8 cellular contexts compared by ENCODE assay signal in the genomic region with DNA sequence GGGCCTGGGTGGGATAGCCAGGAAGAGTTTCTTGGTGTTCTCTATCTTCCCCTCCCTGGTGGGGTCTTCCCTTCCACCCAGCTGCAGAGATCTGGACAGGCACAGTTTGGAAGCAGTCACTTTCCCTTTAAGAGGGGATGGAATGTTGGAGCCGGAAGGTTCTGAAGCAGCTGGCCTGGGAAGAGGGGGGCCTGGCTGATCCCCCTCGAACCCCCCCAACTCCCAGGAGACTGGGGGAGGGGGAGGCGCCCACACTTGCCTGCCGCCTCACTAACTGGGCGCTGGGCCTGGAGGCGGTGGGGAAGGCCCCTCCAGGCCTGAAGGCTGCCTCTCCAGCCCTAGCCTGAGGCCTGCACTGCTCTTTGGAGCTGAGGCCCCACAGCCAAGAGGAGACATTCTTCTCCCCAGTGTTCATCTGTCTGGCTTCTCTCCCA. TPM values are rescaled to one million over a fixed set of nuclear protein-coding genes. Genes with fewer than 3 reads are reported as not detected.
DNase-seq lines count a peak whose midpoint lies in the region; ATAC-seq and TF ChIP-seq lines count a peak whose summit lies in the region.

No MANE protein-coding gene starts in this region.

- no peaks in the 10 kb centered on the region for H3K4me1 ChIP-seq in urinary bladder (ENCODE audit: insufficient read depth)

- peak overlapping the region; percentile 99 for H3K27ac Mint-ChIP-seq in mesothelial cell of epicardium

- H3K4me3 Mint-ChIP-seq in mesothelial cell of epicardium = peak overlapping the region; percentile 98

- CTCF ChIA-PET in GM10248 (lab: Yijun Ruan, JAX) = interaction anchor here (1.1 to 1.2 kb wide), 3 partner anchors 11 to 272 kb away, joined by 3 read pairs; partner anchors contain the start of genes EEF1AKMT4 and PARL

- H3K4me1 Mint-ChIP-seq in mesothelial cell of epicardium = peaks cover 46% of the 10 kb centered on the region

- peaks cover 4% of the 10 kb centered on the region for H3K36me3 Mint-ChIP-seq in mesothelial cell of epicardium

- no peaks in the 10 kb centered on the region for H3K9me3 Mint-ChIP-seq in mesothelial cell of epicardium

- H3K4me3 ChIP-seq in SK-N-MC (peak overlapping the region; percentile 100), epithelial cell of esophagus (ENCODE audit: low read length) (peak overlapping the region; percentile 82), urinary bladder (ENCODE audit: low read depth, low read length) (peak overlapping the region; percentile 78)

- H3K27ac ChIP-seq in 22Rv1 = peak overlapping the region; percentile 86
- peak overlapping the region; percentile 60 for H3K27ac ChIP-seq in SK-N-MC
- peak overlapping the region; percentile 83 for H3K27ac ChIP-seq in urinary bladder (ENCODE audit: low read depth)

- WGBS in urinary bladder = 4% methylated on average over 6 of the region's 6 CpGs

- no peaks in the 10 kb centered on the region for H3K9me3 ChIP-seq in SK-N-MC (ENCODE audit: low read depth, low read length)

- H3K9ac ChIP-seq in SK-N-MC (ENCODE audit: insufficient read length) = peak overlapping the region; percentile 95

- peaks cover 3% of the 10 kb centered on the region; the same call in 1 of the 2 replicates for H3K36me3 ChIP-seq in SK-N-MC (ENCODE audit: insufficient read depth, low read length)
- H3K36me3 ChIP-seq in urinary bladder (ENCODE audit: insufficient read depth) = no peaks in the 10 kb centered on the region

- ATAC-seq in GM19023 (IDR thresholded peaks at IDR 0.05; ENCODE audit: unreplicated experiment) = no peak

- TF ChIP-seq CTCF in 22Rv1 (IDR thresholded peaks at IDR 0.05) (no peak), GM10248 (IDR thresholded peaks at IDR 0.05; ENCODE audit: control extremely low read depth, extremely low read depth, low read depth, missing control alignments) (no peak), epithelial cell of esophagus (IDR thresholded peaks at IDR 0.05; ENCODE audit: insufficient read depth, low read depth, low read length, missing control alignments) (no peak), mesothelial cell of epicardium (IDR thresholded peaks at IDR 0.05; ENCODE audit: unreplicated experiment) (no peak)

- POLR2A ChIA-PET in GM10248 (lab: Yijun Ruan, JAX) = interaction anchor here (0.7 kb wide), 1 partner anchor 42 kb away, joined by 4 read pairs; no protein-coding TSS in a partner anchor

- no peaks in the 10 kb centered on the region for H3K27me3 Mint-ChIP-seq in mesothelial cell of epicardium (ENCODE audit: low read depth)

- peak; percentile 49 for DNase-seq in GM10248 (ENCODE audit: extremely low spot score)
- DNase-seq in SK-N-MC (ENCODE audit: low read depth, low spot score) = no peak
- DNase-seq in epithelial cell of esophagus (ENCODE audit: low read depth) = no peak
- DNase-seq in mesothelial cell of epicardium (ENCODE audit: low spot score in 2 of 2, unreplicated experiment in 2 of 2) = peak in 1 of 2 experiments; percentile 65
- no peak for DNase-seq in SKM-1 (lab: John Stamatoyannopoulos, UW; ENCODE audit: unreplicated experiment)

RNA-seq across cellular contexts. Expression of gene DVL3, which starts 1.4 kb away (rescaled TPM):
- total RNA-seq in mesothelial cell of epicardium (158 to 162 TPM (median 159 TPM) in 3 replicates), urinary bladder (25.2 TPM)
- 62.2 TPM for polyA plus RNA-seq in urinary bladder

RNA-seq across cellular contexts. Expression of gene AP2M1, which starts 18.1 kb away (rescaled TPM):
- total RNA-seq in mesothelial cell of epicardium = 247 to 261 TPM (median 254 TPM) in 3 replicates
- total RNA-seq in urinary bladder = 195 TPM
- polyA plus RNA-seq in urinary bladder = 466 TPM

RNA-seq across cellular contexts. Expression of gene EIF2B5, which starts 21.4 kb away (rescaled TPM):
- total RNA-seq in mesothelial cell of epicardium = 38.2 to 42.2 TPM (median 39.0 TPM) in 3 replicates
- 34.2 TPM for total RNA-seq in urinary bladder
- 38.2 TPM for polyA plus RNA-seq in urinary bladder

RNA-seq across cellular contexts. Expression of gene ABCF3, which starts 29.5 kb away (rescaled TPM):
- total RNA-seq in mesothelial cell of epicardium (65.7 to 67.9 TPM (median 67.8 TPM) in 3 replicates), urinary bladder (27.4 TPM)
- 38.8 TPM for polyA plus RNA-seq in urinary bladder

RNA-seq across cellular contexts. Expression of gene HTR3E, which starts 59.7 kb away (rescaled TPM):
- total RNA-seq in mesothelial cell of epicardium = not detected in 3 replicates
- total RNA-seq in urinary bladder = not detected
- not detected for polyA plus RNA-seq in urinary bladder
